11 cellular contexts compared by ENCODE assay signal in the genomic region with DNA sequence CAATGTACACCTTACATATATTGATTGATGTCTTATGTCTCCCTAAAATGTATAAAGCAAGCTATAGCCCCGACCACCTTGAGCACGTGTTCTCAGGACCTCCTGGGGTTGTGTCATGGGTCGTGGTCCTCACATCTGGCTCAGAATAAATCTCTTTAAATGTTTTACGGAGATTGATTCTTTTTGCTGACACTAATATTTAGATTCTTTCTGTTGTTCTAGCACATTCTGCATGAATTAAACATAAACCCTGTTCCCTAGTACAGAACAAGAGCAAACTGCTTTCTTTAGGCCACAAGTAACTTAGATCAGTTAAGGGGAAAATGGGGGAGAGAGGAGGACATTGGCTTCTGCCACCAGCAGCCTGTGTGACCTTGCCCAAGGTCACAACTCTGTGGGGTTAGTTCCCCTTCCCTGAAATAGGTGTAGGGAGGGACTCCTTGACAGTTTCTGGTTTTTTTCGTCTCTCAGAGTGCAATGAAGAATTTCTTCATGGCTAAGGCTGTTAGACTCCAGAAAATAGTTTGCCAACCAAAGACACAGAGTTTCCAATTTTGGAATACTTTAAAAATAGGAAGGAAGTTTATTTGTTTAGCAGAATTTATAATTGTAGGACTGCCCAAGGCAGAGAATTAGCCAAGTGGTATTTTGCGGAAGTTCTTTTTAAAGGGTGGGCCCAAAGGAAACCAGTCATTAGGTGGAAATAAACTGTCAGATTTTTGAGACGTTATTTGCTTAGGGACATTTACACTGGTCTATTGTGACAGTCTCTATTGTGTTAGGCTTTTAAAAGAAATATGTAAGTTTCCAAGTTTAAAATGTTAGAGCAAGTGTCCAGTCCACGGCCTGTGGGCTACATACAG. TPM values are rescaled to one million over a fixed set of nuclear protein-coding genes. Genes with fewer than 3 reads are reported as not detected.
A peak's percentile ranks its signal among the peaks of the same experiment; 100 is the strongest.
DNase-seq lines count a peak whose midpoint lies in the region; ATAC-seq and TF ChIP-seq lines count a peak whose summit lies in the region.
"Had no signal": no experiment of that assay in that cellular context is flagged by ENCODE, and none has a peak within 500 bp of the region (broad histone marks: within the 10 kb centered on the region; RNA-seq: fewer than 3 reads in every experiment).

No MANE protein-coding gene starts in this region.

- H3K27ac ChIP-seq in coronary artery = peak overlapping the region; percentile 85 to 87
- H3K27ac ChIP-seq in muscle layer of colon (ENCODE audit: low read depth, low read length) = peak overlapping the region; percentile 79

- peaks cover 67% of the 10 kb centered on the region for H3K4me1 ChIP-seq in muscle layer of colon (ENCODE audit: insufficient read depth, low read length)

- DNase-seq in Right ventricle myocardium superior = no peak
- no peak for DNase-seq in cardiac septum (ENCODE audit: low spot score)
- no peak for DNase-seq in coronary artery (ENCODE audit: low spot score)
- DNase-seq in hippocampal formation (lab: John Stamatoyannopoulos, UW) = no peak
- no peak for DNase-seq in hepatic stellate cell (ENCODE audit: low spot score)
- DNase-seq in stimulated activated CD4-positive, alpha-beta T cell treated with anti-CD3 and anti-CD28 coated beads, Interleukin-2, amount 100 ng/mL, for 48 hours = no peak
- no peak for DNase-seq in occipital lobe (lab: John Stamatoyannopoulos, UW)
- DNase-seq: adrenal gland, NCI-H774 had no signal

- H3K9me3 ChIP-seq in muscle layer of colon (ENCODE audit: low read length) = no peaks in the 10 kb centered on the region
- H3K9me3 ChIP-seq: adrenal gland had no signal

- intact Hi-C loops in Right ventricle myocardium superior (cut with DNase I) = no loop called here
- intact Hi-C loops in cardiac septum (cut with DNase I) = no loop called here

- H3K27me3 ChIP-seq in muscle layer of colon (ENCODE audit: control insufficient read depth in 1 of 2, insufficient read depth in 2 of 2, low read length in 2 of 2) = no peaks in the 10 kb centered on the region
- H3K27me3 ChIP-seq: adrenal gland had no signal

- no peak overlapping the region for H3K9ac ChIP-seq in muscle layer of colon (ENCODE audit: low read length)

- no peaks in the 10 kb centered on the region for H3K36me3 ChIP-seq in muscle layer of colon (ENCODE audit: insufficient read depth, low read length)
- H3K36me3 ChIP-seq: adrenal gland had no signal

- ATAC-seq in Right ventricle myocardium superior (ENCODE audit: poor library complexity) = peak; percentile 45

- H3K4me3 ChIP-seq in coronary artery (no peak overlapping the region), muscle layer of colon (ENCODE audit: low read depth in 1 of 2, low read length in 2 of 2) (no peak overlapping the region)
- H3K4me3 ChIP-seq: adrenal gland had no signal

- no peak for TF ChIP-seq CTCF in coronary artery (IDR thresholded peaks at IDR 0.05)

RNA-seq across cellular contexts. Expression of a gene that starts 29.4 kb away (rescaled TPM):
- 0.67 TPM for total RNA-seq in Right ventricle myocardium superior
- 1.1 TPM for total RNA-seq in cardiac septum
- not detected for total RNA-seq in occipital lobe
- total RNA-seq: A172 had no signal
